8 cellular contexts compared by ENCODE assay signal in genomic region chr12:8034802-8035201, GRCh38. TPM values are rescaled to one million over a fixed set of nuclear protein-coding genes. Genes with fewer than 3 reads are reported as not detected.
DNase-seq lines count a peak whose midpoint lies in the region; ATAC-seq and TF ChIP-seq lines count a peak whose summit lies in the region.

No MANE protein-coding gene starts in this region.

- H3K4me3 ChIP-seq in fibroblast of mammary gland (ENCODE audit: control insufficient read depth, low read depth, low read length) (peak overlapping the region; percentile 92), skeletal muscle cell (ENCODE audit: low read depth, low read length) (peak overlapping the region; percentile 89)

- no peaks in the 10 kb centered on the region for H3K9me3 Mint-ChIP-seq in T-cell

- peak overlapping the region; percentile 68 to 70 for H3K27ac Mint-ChIP-seq in T-cell

- TF ChIP-seq CTCF in fibroblast of mammary gland (conservative IDR thresholded peaks at IDR 0.05; ENCODE audit: control insufficient read depth, insufficient read depth, low read depth, low read length) (no peak), GM10248 (IDR thresholded peaks at IDR 0.05; ENCODE audit: control extremely low read depth, extremely low read depth, low read depth, missing control alignments) (no peak)

- peaks cover 2% of the 10 kb centered on the region for H3K36me3 Mint-ChIP-seq in T-cell

- H3K4me3 Mint-ChIP-seq in T-cell, result peak overlapping the region; percentile 84 to 93 (median 88)

- H3K27me3 Mint-ChIP-seq in T-cell, result no peaks in the 10 kb centered on the region

- DNase-seq in ELR (ENCODE audit: low read depth), result peak; percentile 42
- DNase-seq in T-cell, result no peak
- DNase-seq in fibroblast of mammary gland (ENCODE audit: low read depth), result no peak
- DNase-seq in skeletal muscle cell (ENCODE audit: low read depth), result no peak
- no peak for DNase-seq in LoVo (ENCODE audit: low spot score)
- DNase-seq in NCI-H2029 (lab: John Stamatoyannopoulos, UW), result no peak
- no peak for DNase-seq in NCI-H1930 (lab: John Stamatoyannopoulos, UW)
- DNase-seq in GM10248 (ENCODE audit: extremely low spot score), result no peak

- CTCF ChIA-PET in T-cell (lab: Charles Lee) (interaction anchor here (1.0 to 3.4 kb wide), 6 partner anchors 10 to 102 kb away, joined by 3 to 12 read pairs (median 6); no protein-coding TSS in a partner anchor), GM10248 (lab: Yijun Ruan, JAX) (interaction anchor here (1.1 to 8.9 kb wide), 4 partner anchors 9 to 74 kb away, joined by 3 to 77 read pairs (median 4); no protein-coding TSS in a partner anchor)

- H3K4me1 Mint-ChIP-seq in T-cell, result peaks cover 68 to 72% (median 69%) of the 10 kb centered on the region in 3 donors

- no peak for ATAC-seq in T-cell (replicated peaks in 1 of 4)

- POLR2A ChIA-PET in T-cell (lab: Charles Lee) (no interaction called here), GM10248 (lab: Yijun Ruan, JAX) (no interaction called here)

RNA-seq across cellular contexts. Expression of gene FOXJ2, which starts 2.3 kb away (rescaled TPM):
- 10 to 100 TPM; 24.5 to 31.9 (median 28.2) TPM for total RNA-seq in T-cell

RNA-seq across cellular contexts. Expression of gene C3AR1, which starts 31.4 kb away (rescaled TPM):
- 1 to 10 TPM in 4 of 5 donors, under 1 TPM in 1; 0.68 to 5.1 (median 2.4) TPM for total RNA-seq in T-cell

RNA-seq across cellular contexts. Expression of gene NECAP1, which starts 47.3 kb away (rescaled TPM):
- 10 to 100 TPM; 43.9 to 86.6 (median 46.4) TPM for total RNA-seq in T-cell
